ENCODE assay signal across 10 cellular contexts in the genomic region with DNA sequence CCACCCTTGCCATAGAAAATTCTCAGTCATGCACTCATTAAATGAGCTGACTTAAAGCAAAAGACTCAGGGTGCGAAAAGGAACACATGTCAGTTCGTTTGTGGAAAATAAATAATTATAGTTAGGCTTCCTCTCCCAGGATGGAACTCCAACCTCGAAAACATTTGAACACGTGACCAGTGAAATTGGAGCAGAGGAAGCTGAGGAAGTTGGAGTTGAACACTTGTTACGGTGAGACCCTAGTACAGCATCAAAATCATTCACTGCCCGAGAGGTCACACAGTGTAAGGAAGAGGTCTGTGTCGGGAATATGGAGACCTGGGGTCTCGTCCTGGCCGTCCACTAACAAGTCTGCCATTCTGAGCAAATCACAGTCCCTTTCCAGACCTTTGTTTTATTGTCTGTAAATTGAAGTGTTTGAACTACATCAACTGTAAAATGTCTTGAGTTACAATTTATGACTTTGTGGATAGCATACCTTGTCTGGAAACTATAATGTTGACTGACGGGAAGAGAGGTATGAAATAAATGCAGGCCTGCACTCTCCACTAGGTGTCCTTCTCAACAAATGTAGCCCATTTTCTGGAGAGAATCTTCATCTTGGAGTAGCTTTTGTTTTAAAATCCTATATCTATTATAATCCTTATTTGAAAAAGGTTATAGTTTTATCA. TPM values are rescaled to one million over a fixed set of nuclear protein-coding genes. Genes with fewer than 3 reads are reported as not detected.
DNase-seq lines count a peak whose midpoint lies in the region; ATAC-seq, FAIRE-seq and TF ChIP-seq lines count a peak whose summit lies in the region.
"Had no signal": no experiment of that assay in that cellular context is flagged by ENCODE, and none has a peak within 500 bp of the region (broad histone marks: within the 10 kb centered on the region; RNA-seq: fewer than 3 reads in every experiment).

No MANE protein-coding gene starts in this region.

- H3K27ac ChIP-seq in keratinocyte (ENCODE audit: control insufficient read depth, insufficient read depth, low read length) = no peak overlapping the region

- H3K79me2 ChIP-seq in keratinocyte (ENCODE audit: control insufficient read depth, insufficient read depth, low read length) = peaks cover 18% of the 10 kb centered on the region

- TF ChIP-seq POLR2A in GM12891 (IDR thresholded peaks at IDR 0.05; ENCODE audit: low read depth, low read length) = peak; percentile 27; the same call in 1 of the 2 replicates

- H3K4me1 ChIP-seq in keratinocyte (ENCODE audit: control insufficient read depth, extremely low read depth, insufficient read depth, low read length) = no peaks in the 10 kb centered on the region

- DNase-seq in AG09319 (ENCODE audit: extremely low read depth, low read depth) (no peak), GM12891 (ENCODE audit: insufficient read length, low spot score) (no peak), keratinocyte (ENCODE audit: low read depth, low spot score) (no peak), NCI-H748 treated with DMSO at 0.1 percent for 48 hours (lab: John Stamatoyannopoulos, UW) (no peak), NCI-H2171 treated with DMSO at 0.1 percent for 48 hours (lab: John Stamatoyannopoulos, UW) (no peak)
- DNase-seq: activated CD4-positive, alpha-beta T cell treated with anti-CD3 and anti-CD28 coated beads, Interleukin-2, amount 10 ng/mL, durations not matched to agents 24 days and 14 days had no signal

- no peak overlapping the region for H2AFZ ChIP-seq in keratinocyte (ENCODE audit: control insufficient read depth, low read length)

- H3K9me1 ChIP-seq in keratinocyte (ENCODE audit: control insufficient read depth, extremely low read depth, insufficient read depth, low read length) = no peaks in the 10 kb centered on the region

- peaks cover 5% of the 10 kb centered on the region for H4K20me1 ChIP-seq in keratinocyte (ENCODE audit: control insufficient read depth, extremely low read depth, insufficient read depth, low read length)

- H3K36me3 ChIP-seq in keratinocyte (ENCODE audit: control insufficient read depth in 2 of 2, extremely low read depth in 1 of 2, insufficient read depth in 2 of 2, low read length in 2 of 2) = peaks cover 41 to 55% of the 10 kb centered on the region in 2 experiments

- dilution Hi-C loops in keratinocyte (cut with MboI; ENCODE audit: extremely low pct_ligation_motif_present, low sequenced_read_pairs) = no loop called here

- peak; percentile 31 for TF ChIP-seq CTCF in AG09319 (IDR thresholded peaks at IDR 0.05; ENCODE audit: low read depth, low read length)
- peak in 2 of 3 experiments; percentile 19 to 31 for TF ChIP-seq CTCF in keratinocyte (optimal IDR thresholded peaks at IDR 0.05 in 1 of 3, IDR thresholded peaks at IDR 0.05 in 1 of 3, conservative IDR thresholded peaks at IDR 0.05 in 1 of 3; ENCODE audit: extremely low read depth in 1 of 3, insufficient read depth in 2 of 3, low read length in 3 of 3)

- no peaks in the 10 kb centered on the region for H3K9me3 ChIP-seq in keratinocyte (ENCODE audit: control insufficient read depth, low read depth, low read length)

- no peak overlapping the region for H3K4me2 ChIP-seq in keratinocyte (ENCODE audit: control insufficient read depth, extremely low read depth, insufficient read depth, low read depth, low read length)

- no peak overlapping the region for H3K9ac ChIP-seq in keratinocyte (ENCODE audit: control insufficient read depth, extremely low read depth, insufficient read depth, low read length)

- FAIRE-seq in GM12891 (lab: Jason Lieb, UNC) (no peak), keratinocyte (lab: Jason Lieb, UNC) (no peak)
- FAIRE-seq: colon had no signal

- no peak overlapping the region for H3K4me3 ChIP-seq in keratinocyte (ENCODE audit: control insufficient read depth in 2 of 3, extremely low read depth in 1 of 3, insufficient read depth in 2 of 3, low read depth in 1 of 3, low read length in 3 of 3)

- ATAC-seq in SK-N-SH treated with all-trans-retinoic acid at 6 μM for 48 hours (peak; percentile 48), HG03457 (IDR thresholded peaks at IDR 0.05; ENCODE audit: unreplicated experiment) (no peak), esophagus mucosa (no peak)

- H3K27me3 ChIP-seq in keratinocyte (ENCODE audit: control insufficient read depth, extremely low read depth, insufficient read depth, low read length) = no peaks in the 10 kb centered on the region

TF ChIP-seq in GM12891, 5 proteins besides CTCF, POLR2A, EP300 and RAD21:
- TF ChIP-seq PAX5 (IDR thresholded peaks at IDR 0.05; ENCODE audit: insufficient read depth, low read length, severe bottlenecking) = no peak
- no peak for TF ChIP-seq SPI1 (IDR thresholded peaks at IDR 0.05; ENCODE audit: low read depth, low read length)
- TF ChIP-seq POLR2AphosphoS5 (IDR thresholded peaks at IDR 0.05; ENCODE audit: low read depth, low read length) = no peak

TF ChIP-seq in SK-N-SH treated with all-trans-retinoic acid at 6 μM for 48 hours, 23 proteins besides CTCF, POLR2A, EP300 and RAD21:
- TF ChIP-seq CSDC2 (CRISPR knock-in tag; IDR thresholded peaks at IDR 0.05) (no peak), BACH2 (CRISPR knock-in tag; IDR thresholded peaks at IDR 0.05; ENCODE audit: borderline replicate concordance) (no peak)
TF ChIP-seq in SK-N-SH treated with all-trans-retinoic acid at 6 μM for 48 hours: peak in this region for 0.

RNA-seq across cellular contexts. Expression of gene PSMD7, which starts 7.7 kb away (rescaled TPM):
- 101 TPM for polyA plus RNA-seq in GM12891 (2012; ENCODE audit: low read depth, missing spikeins)
- 94.3 to 133 TPM (median 130 TPM) in 3 replicates for polyA plus RNA-seq in keratinocyte
- 227 TPM for polyA plus RNA-seq in keratinocyte (2011; ENCODE audit: low read depth)
- 90.6 and 134 TPM in 2 replicates for polyA plus RNA-seq in keratinocyte (2011; cell fraction: cytosol; rRNA removed)
- 71.3 and 84.8 TPM in 2 replicates for polyA plus RNA-seq in keratinocyte (2011; cell fraction: nucleus; rRNA removed)
- polyA plus RNA-seq in keratinocyte (2012; ENCODE audit: low replicate concordance) = 131 and 139 TPM in 2 replicates
- 26.9 to 91.9 TPM (median 60.6 TPM) in 3 replicates for polyA minus RNA-seq in keratinocyte
- polyA minus RNA-seq in keratinocyte (2011; cell fraction: cytosol; rRNA and poly(A)+ RNA removed) = 83.6 TPM
- polyA minus RNA-seq in keratinocyte (2011; cell fraction: nucleus; rRNA and poly(A)+ RNA removed) = 26.4 and 52.6 TPM in 2 replicates
- total RNA-seq in esophagus mucosa = 72.0 TPM
